Comparison of ENCODE assay signal across 8 cellular contexts in genomic region chr9:29212590-29213373, GRCh38. TPM values are rescaled to one million over a fixed set of nuclear protein-coding genes. Genes with fewer than 3 reads are reported as not detected.
A peak's percentile ranks its signal among the peaks of the same experiment; 100 is the strongest.
DNase-seq lines count a peak whose midpoint lies in the region; ATAC-seq, FAIRE-seq and TF ChIP-seq lines count a peak whose summit lies in the region.

No MANE protein-coding gene starts in this region.

- intact Hi-C loops in A673 (cut with micrococcal nuclease; ENCODE audit: unreplicated experiment): loop anchor here (5.0 to 10.0 kb wide), 5 partner anchors 345 to 1488 kb away; no protein-coding TSS in a partner anchor

- peak overlapping the region; percentile 91 for H3K27ac ChIP-seq in A673 (ENCODE audit: low read depth, low read length, poor library complexity, severe bottlenecking)
- no peak overlapping the region for H3K27ac ChIP-seq in SK-N-MC
- no peak overlapping the region for H3K27ac ChIP-seq in smooth muscle cell (ENCODE audit: low read depth)

- peak; percentile 57 for FAIRE-seq in H54 (lab: Jason Lieb, UNC)

- DNase-seq in A673 (ENCODE audit: low spot score): peak; percentile 74
- peak; percentile 49 for DNase-seq in H54 (ENCODE audit: insufficient read length, low spot score)
- DNase-seq in SK-N-MC (ENCODE audit: low read depth, low spot score): no peak
- DNase-seq in smooth muscle cell (lab: John Stamatoyannopoulos, UW; ENCODE audit: unreplicated experiment): no peak
- no peak for DNase-seq in epidermal melanocyte (ENCODE audit: insufficient read length, low spot score)

- H3K4me1 ChIP-seq in A673 (ENCODE audit: insufficient read depth, low read length, poor library complexity, severe bottlenecking) (peaks cover 28% of the 10 kb centered on the region), iPS-15b (ENCODE audit: control insufficient read depth, insufficient read depth, low read length) (peaks cover 5% of the 10 kb centered on the region), smooth muscle cell (ENCODE audit: low read depth) (peaks cover 3% of the 10 kb centered on the region)

- no peaks in the 10 kb centered on the region for H3F3A ChIP-seq in smooth muscle cell (ENCODE audit: low read depth)

- H3K4me3 ChIP-seq in A673 (ENCODE audit: low read depth, low read length, poor library complexity, severe bottlenecking): peak overlapping the region; percentile 82
- H3K4me3 ChIP-seq in SK-N-MC: peak overlapping the region; percentile 91
- H3K4me3 ChIP-seq in iPS-15b (ENCODE audit: low read depth, low read length): peak overlapping the region; percentile 88
- peak overlapping the region; percentile 88 for H3K4me3 ChIP-seq in smooth muscle cell

- TF ChIP-seq CTCF in A673 (conservative IDR thresholded peaks at IDR 0.05; ENCODE audit: low read depth, low read length) (no peak), smooth muscle cell (IDR thresholded peaks at IDR 0.05; ENCODE audit: borderline replicate concordance, insufficient read depth, poor library complexity, severe bottlenecking) (no peak)

- POLR2A ChIA-PET in A673 (lab: Charles Lee; ENCODE audit: low non-redundant PET): no interaction called here

- WGBS in smooth muscle cell (ENCODE audit: low lambda C conversion rate): under 1% methylated on average over 33 of the region's 33 CpGs

- TF ChIP-seq POLR2A in H54 (IDR thresholded peaks at IDR 0.05; ENCODE audit: low read depth, low read length): no peak

- H2AFZ ChIP-seq in smooth muscle cell (ENCODE audit: low read depth): peak overlapping the region; percentile 80

- no peaks in the 10 kb centered on the region for H3K36me3 ChIP-seq in A673 (ENCODE audit: insufficient read depth, low read length, poor library complexity, severe bottlenecking)
- H3K36me3 ChIP-seq in SK-N-MC (ENCODE audit: insufficient read depth, low read length): no peaks in the 10 kb centered on the region
- H3K36me3 ChIP-seq in iPS-15b (ENCODE audit: control insufficient read depth, insufficient read depth, low read length): no peaks in the 10 kb centered on the region
- H3K36me3 ChIP-seq in smooth muscle cell (ENCODE audit: low read depth): no peaks in the 10 kb centered on the region

- H3K4me2 ChIP-seq in smooth muscle cell: peak overlapping the region; percentile 97

- peaks cover 64% of the 10 kb centered on the region for H3K79me2 ChIP-seq in smooth muscle cell (ENCODE audit: low read depth)

- CTCF ChIA-PET in A673 (lab: Charles Lee): interaction anchor here (0.6 to 1.0 kb wide), 4 partner anchors 26 to 859 kb away, joined by 3 to 5 read pairs (median 4); no protein-coding TSS in a partner anchor

- H3K9ac ChIP-seq in SK-N-MC (ENCODE audit: insufficient read length) (peak overlapping the region; percentile 57), iPS-15b (ENCODE audit: low read depth, low read length) (peak overlapping the region; percentile 40), smooth muscle cell (ENCODE audit: low read depth) (peak overlapping the region; percentile 46)

- H3K9me3 ChIP-seq in A673 (ENCODE audit: low read depth, low read length, poor library complexity, severe bottlenecking) (no peaks in the 10 kb centered on the region), SK-N-MC (ENCODE audit: low read depth, low read length) (no peaks in the 10 kb centered on the region), iPS-15b (ENCODE audit: control insufficient read depth, insufficient read depth, low read length) (no peaks in the 10 kb centered on the region), smooth muscle cell (replicated peaks; ENCODE audit: low read depth) (no peaks in the 10 kb centered on the region)

- ATAC-seq in HG02885 (IDR thresholded peaks at IDR 0.05; ENCODE audit: poor library complexity, unreplicated experiment): no peak
- ATAC-seq in HG02623 (IDR thresholded peaks at IDR 0.05; ENCODE audit: unreplicated experiment): no peak

- BruUV-seq in A673 (replicated peaks; lab: Mats Ljungman, UMichigan): no TSS peak

- H4K20me1 ChIP-seq in smooth muscle cell (ENCODE audit: low read depth): no peaks in the 10 kb centered on the region

- H3K27me3 ChIP-seq in A673 (replicated peaks; ENCODE audit: insufficient read depth, low read depth, low read length, poor library complexity) (no peaks in the 10 kb centered on the region), iPS-15b (ENCODE audit: control insufficient read depth, insufficient read depth, low read length) (peaks cover 38% of the 10 kb centered on the region), smooth muscle cell (ENCODE audit: low read depth) (no peaks in the 10 kb centered on the region)

RNA-seq across cellular contexts. Expression of gene LINGO2, which starts 0.6 kb away (rescaled TPM):
- total RNA-seq in A673 (2021): 8.0 and 10.7 TPM in 2 replicates
- total RNA-seq in smooth muscle cell: 11.2 and 15.9 TPM in 2 replicates
- 7.6 and 9.6 TPM in 2 replicates for polyA plus RNA-seq in smooth muscle cell

Comparison
In these comparisons a context has a peak if more than half of its experiments do, and no peak if none do; other contexts are left out.
1. DNase-seq: peak in A673 (single experiment) and H54 (single experiment); none in SK-N-MC (single experiment), smooth muscle cell (single experiment) and epidermal melanocyte (single experiment).
2. Peak in every context shown above with its lines, with median percentiles within 50 percentile points of each other: H3K4me3 ChIP-seq and H3K9ac ChIP-seq.